ENCODE assay signal across 10 cellular contexts in genomic region chr2:201194097-201194496, GRCh38.
DNase-seq lines count a peak whose midpoint lies in the region; ATAC-seq, FAIRE-seq and TF ChIP-seq lines count a peak whose summit lies in the region.
"Had no signal": no experiment of that assay in that cellular context is flagged by ENCODE, and none has a peak within 500 bp of the region (broad histone marks: within the 10 kb centered on the region; RNA-seq: fewer than 3 reads in every experiment).

No MANE protein-coding gene starts in this region.

- H3K9me3 ChIP-seq in WERI-Rb-1 (ENCODE audit: severe bottlenecking) = no peaks in the 10 kb centered on the region

- no peaks in the 10 kb centered on the region for H3K36me3 ChIP-seq in WERI-Rb-1

- no peaks in the 10 kb centered on the region for H3K27me3 Mint-ChIP-seq in activated naive CD8-positive, alpha-beta T cell

- DNase-seq in CD1c-positive myeloid dendritic cell (ENCODE audit: extremely low spot score) = peak; percentile 36
- DNase-seq in RCC 7860 (ENCODE audit: low spot score) = no peak
- no peak for DNase-seq in WERI-Rb-1
- no peak for DNase-seq in activated effector memory CD4-positive, alpha-beta T cell treated with anti-CD3 and anti-CD28 coated beads, Interleukin-2, amount 50 U/mL, for 16 hours
- no peak for DNase-seq in NCI-H2196 treated with DMSO at 0.1 percent for 48 hours (lab: John Stamatoyannopoulos, UW; ENCODE audit: unreplicated experiment)
- DNase-seq: NCI-H446 had no signal

- peaks cover 25% of the 10 kb centered on the region for H3K36me3 Mint-ChIP-seq in activated naive CD8-positive, alpha-beta T cell
- H3K36me3 Mint-ChIP-seq: brain had no signal

- no peaks in the 10 kb centered on the region for H3K27me3 ChIP-seq in WERI-Rb-1 (ENCODE audit: insufficient read depth, low read depth, severe bottlenecking)

- no peaks in the 10 kb centered on the region for H3K9me3 Mint-ChIP-seq in activated naive CD8-positive, alpha-beta T cell (ENCODE audit: low read depth)
- H3K9me3 Mint-ChIP-seq: brain had no signal

- FAIRE-seq in RCC 7860 (lab: Jason Lieb, UNC) = no peak

- peaks cover 74% of the 10 kb centered on the region for H3K4me1 Mint-ChIP-seq in activated naive CD8-positive, alpha-beta T cell (ENCODE audit: low read depth)
- H3K4me1 Mint-ChIP-seq: brain had no signal

- peak overlapping the region; percentile 61 for H3K4me3 Mint-ChIP-seq in activated naive CD8-positive, alpha-beta T cell
- H3K4me3 Mint-ChIP-seq: brain had no signal

- H3K4me3 ChIP-seq in WERI-Rb-1 (ENCODE audit: low read depth, low read length) = no peak overlapping the region

- H3K27ac ChIP-seq in WERI-Rb-1 = no peak overlapping the region

- TF ChIP-seq CTCF in WERI-Rb-1 (IDR thresholded peaks at IDR 0.05; ENCODE audit: low read depth, low read length) = no peak

- ATAC-seq in GM19351 (IDR thresholded peaks at IDR 0.05; ENCODE audit: unreplicated experiment) = peak; percentile 96
- peak; percentile 97 for ATAC-seq in HG03135 (IDR thresholded peaks at IDR 0.05; ENCODE audit: unreplicated experiment)

- H3K27ac Mint-ChIP-seq in activated naive CD8-positive, alpha-beta T cell = peak overlapping the region; percentile 56
- H3K27ac Mint-ChIP-seq: brain had no signal
